Comparison of ENCODE assay signal across 12 cellular contexts in the genomic region with DNA sequence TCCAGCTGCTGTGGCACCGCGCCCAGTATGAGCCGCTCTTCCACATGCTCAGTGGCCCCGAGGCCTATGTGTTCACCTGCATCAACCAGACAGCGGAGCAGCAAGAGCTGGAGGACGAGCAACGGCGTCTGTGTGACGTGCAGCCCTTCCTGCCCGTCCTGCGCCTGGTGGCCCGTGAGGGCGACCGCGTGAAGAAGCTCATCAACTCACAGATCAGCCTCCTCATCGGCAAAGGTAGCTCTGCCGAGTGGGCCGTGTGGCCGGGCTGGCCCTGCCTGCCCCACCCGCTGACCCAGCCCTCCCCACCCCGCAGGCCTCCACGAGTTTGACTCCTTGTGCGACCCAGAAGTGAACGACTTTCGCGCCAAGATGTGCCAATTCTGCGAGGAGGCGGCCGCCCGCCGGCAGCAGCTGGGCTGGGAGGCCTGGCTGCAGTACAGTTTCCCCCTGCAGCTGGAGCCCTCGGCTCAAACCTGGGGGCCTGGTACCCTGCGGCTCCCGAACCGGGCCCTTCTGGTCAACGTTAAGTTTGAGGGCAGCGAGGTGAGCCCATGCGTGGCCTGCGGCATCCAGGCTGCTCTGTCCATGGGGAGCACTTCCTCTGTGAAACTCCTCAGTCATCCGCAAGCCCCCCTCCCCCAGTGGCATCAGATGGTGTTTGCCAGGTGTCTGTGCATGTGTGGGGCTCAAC.
DNase-seq lines count a peak whose midpoint lies in the region; ATAC-seq, FAIRE-seq and TF ChIP-seq lines count a peak whose summit lies in the region.
"Had no signal": no experiment of that assay in that cellular context is flagged by ENCODE, and none has a peak within 500 bp of the region (broad histone marks: within the 10 kb centered on the region; RNA-seq: fewer than 3 reads in every experiment).

No MANE protein-coding gene starts in this region.

- no peak for TF ChIP-seq RAD21 in GM12878 (IDR thresholded peaks at IDR 0.05; ENCODE audit: insufficient read depth, low read depth, low read length)

- WGBS in GM12878 (ENCODE audit: insufficient coverage, insufficient replicate concordance, low lambda C conversion rate, missing lambda C conversion rate), result 82% methylated on average over 37 of the region's 40 CpGs

- no peaks in the 10 kb centered on the region for H3K27me3 Mint-ChIP-seq in activated CD8-positive, alpha-beta T cell treated with anti-CD3 and anti-CD28 coated beads, Interleukin-2, amount 10 ng/mL, durations not matched to agents 7 days and 5 days (ENCODE audit: low read depth)

- no peaks in the 10 kb centered on the region for H3K9me3 ChIP-seq in OCI-LY7 (ENCODE audit: low read length)
- H3K9me3 ChIP-seq in GM12878 (replicated peaks; ENCODE audit: control insufficient read depth, insufficient read depth, low read length), result no peaks in the 10 kb centered on the region
- H3K9me3 ChIP-seq: body of pancreas had no signal

- FAIRE-seq in GM12878 (lab: Jason Lieb, UNC), result no peak

- H4K20me1 ChIP-seq in OCI-LY7 (ENCODE audit: insufficient read depth, low read length) (no peaks in the 10 kb centered on the region), GM12878 (ENCODE audit: control insufficient read depth, insufficient read depth) (no peaks in the 10 kb centered on the region)

- H3K4me2 ChIP-seq in OCI-LY7 (ENCODE audit: low read length) (peak overlapping the region; percentile 74), GM12878 (ENCODE audit: control insufficient read depth, insufficient read depth) (no peak overlapping the region)

- RAD21 ChIA-PET in GM12878 (lab: Charles Lee; ENCODE audit: unreplicated experiment), result interaction anchor here (0.5 kb wide), 1 partner anchor 742 kb away, joined by 3 read pairs; no protein-coding TSS in a partner anchor

- in situ Hi-C loops in GM12878 (cut with MboI), result no loop called here
- in situ Hi-C loops in brain microvascular endothelial cell (cut with HindIII; ENCODE audit: low pct_ligation_motif_present, low sequenced_read_pairs), result no loop called here

- H3K27ac ChIP-seq in OCI-LY7 (ENCODE audit: low read depth, low read length, poor library complexity, severe bottlenecking) (no peak overlapping the region), GM12878 (ENCODE audit: control insufficient read depth, insufficient read depth) (no peak overlapping the region), brain microvascular endothelial cell (no peak overlapping the region)
- H3K27ac ChIP-seq: body of pancreas had no signal

- H3K9me2 ChIP-seq in OCI-LY7 (ENCODE audit: insufficient read depth, low read length), result no peaks in the 10 kb centered on the region

- no TSS peak for BruUV-seq in OCI-LY7 (replicated peaks; lab: Mats Ljungman, UMichigan)
- no TSS peak for BruUV-seq in GM12878 (replicated peaks; lab: Mats Ljungman, UMichigan)

- H3K4me3 ChIP-seq in OCI-LY7 (ENCODE audit: low read depth, low read length, poor library complexity, severe bottlenecking) (peak overlapping the region; percentile 79), GM12878 (no peak overlapping the region), brain microvascular endothelial cell (ENCODE audit: low read depth, low read length) (no peak overlapping the region)
- H3K4me3 ChIP-seq: body of pancreas had no signal

- H3K4me1 Mint-ChIP-seq in activated CD8-positive, alpha-beta T cell treated with anti-CD3 and anti-CD28 coated beads, Interleukin-2, amount 10 ng/mL, durations not matched to agents 7 days and 5 days (ENCODE audit: low read depth), result peaks cover 76% of the 10 kb centered on the region
- peaks cover 64% of the 10 kb centered on the region for H3K4me1 Mint-ChIP-seq in stimulated activated effector memory CD8-positive, alpha-beta T cell treated with anti-CD3 and anti-CD28 coated beads, Interleukin-12 subunit alpha, Interleukin-12 subunit beta, amount 100 ng/mL, for 72 hours

- POLR2A ChIA-PET in OCI-LY7 (lab: Charles Lee), result interaction anchor here (0.5 to 2.5 kb wide), 5 partner anchors 60 to 635 kb away, joined by 3 to 8 read pairs (median 4); no protein-coding TSS in a partner anchor
- POLR2A ChIA-PET in activated CD8-positive, alpha-beta T cell treated with anti-CD3 and anti-CD28 coated beads, Interleukin-2, amount 10 ng/mL, durations not matched to agents 7 days and 5 days (lab: Charles Lee), result interaction anchor here (1.0 to 6.6 kb wide), 15 partner anchors 10 to 87 kb away, joined by 3 to 152 read pairs (median 9); partner anchors contain the start of gene PIK3CD
- POLR2A ChIA-PET in GM12878 (lab: Charles Lee), result interaction anchor here (1.5 kb wide), 1 partner anchor 89 kb away, joined by 3 read pairs; no protein-coding TSS in a partner anchor

- peak; percentile 29 for ATAC-seq in activated CD8-positive, alpha-beta T cell treated with anti-CD3 and anti-CD28 coated beads, Interleukin-2, amount 10 ng/mL, durations not matched to agents 7 days and 5 days
- ATAC-seq in GM12878, result no peak
- ATAC-seq in stimulated activated effector memory CD8-positive, alpha-beta T cell treated with anti-CD3 and anti-CD28 coated beads, Interleukin-12 subunit alpha, Interleukin-12 subunit beta, amount 100 ng/mL, for 72 hours, result no peak
- ATAC-seq: body of pancreas, HCT116 had no signal

- no peak for TF ChIP-seq EP300 in GM12878 (IDR thresholded peaks at IDR 0.05; ENCODE audit: borderline replicate concordance in 1 of 2, control insufficient read depth in 1 of 2, low read depth in 2 of 2, low read length in 2 of 2)

- H3K36me3 ChIP-seq in OCI-LY7 (ENCODE audit: insufficient read depth, low read length), result no peaks in the 10 kb centered on the region
- H3K36me3 ChIP-seq in GM12878 (ENCODE audit: control insufficient read depth in 2 of 2, insufficient read depth in 2 of 2, low read length in 1 of 2), result peaks cover 27 to 59% of the 10 kb centered on the region in 2 experiments
- peaks cover 13% of the 10 kb centered on the region for H3K36me3 ChIP-seq in brain microvascular endothelial cell (replicated peaks)

- DNase-seq in OCI-LY7 (ENCODE audit: low spot score) (peak; percentile 37), GM12878 (ENCODE audit: low read depth, low spot score) (no peak), DMS153 (lab: John Stamatoyannopoulos, UW) (no peak), NCI-H187 treated with DMSO at 0.1 percent for 48 hours (lab: John Stamatoyannopoulos, UW) (no peak), brain microvascular endothelial cell (no peak), foreskin melanocyte (no peak)
- peak; percentile 83 for DNase-seq in activated CD8-positive, alpha-beta T cell treated with anti-CD3 and anti-CD28 coated beads, Interleukin-2, amount 10 ng/mL, durations not matched to agents 7 days and 5 days
- peak in 1 of 2 donors; percentile 71 for DNase-seq in stimulated activated effector memory CD8-positive, alpha-beta T cell treated with anti-CD3 and anti-CD28 coated beads, Interleukin-12 subunit alpha, Interleukin-12 subunit beta, amount 100 ng/mL, for 72 hours (ENCODE audit: low spot score in 2 of 2)
- DNase-seq: activated CD4-positive, CD25-positive, alpha-beta regulatory T cell; body of pancreas; KG1 had no signal

- peak overlapping the region; percentile 96 for H3K4me3 Mint-ChIP-seq in activated CD8-positive, alpha-beta T cell treated with anti-CD3 and anti-CD28 coated beads, Interleukin-2, amount 10 ng/mL, durations not matched to agents 7 days and 5 days
- peak overlapping the region; percentile 82 for H3K4me3 Mint-ChIP-seq in stimulated activated effector memory CD8-positive, alpha-beta T cell treated with anti-CD3 and anti-CD28 coated beads, Interleukin-12 subunit alpha, Interleukin-12 subunit beta, amount 100 ng/mL, for 72 hours

- CTCF ChIA-PET in OCI-LY7 (lab: Charles Lee; ENCODE audit: unreplicated experiment), result interaction anchor here (0.6 kb wide), 1 partner anchor 10 kb away, joined by 4 read pairs; no protein-coding TSS in a partner anchor
- CTCF ChIA-PET in activated CD8-positive, alpha-beta T cell treated with anti-CD3 and anti-CD28 coated beads, Interleukin-2, amount 10 ng/mL, durations not matched to agents 7 days and 5 days (lab: Charles Lee), result interaction anchor here (0.7 to 16.0 kb wide), 10 partner anchors 9 to 100 kb away, joined by 3 to 204 read pairs (median 6); partner anchors contain the start of gene PIK3CD
- CTCF ChIA-PET in GM12878 (lab: Yijun Ruan, JAX), result interaction anchor here (0.9 to 1.0 kb wide), 2 partner anchors 21 to 69 kb away, joined by 3 read pairs; no protein-coding TSS in a partner anchor

- no peaks in the 10 kb centered on the region for H3K27me3 ChIP-seq in GM12878 (replicated peaks in 1 of 2; ENCODE audit: control insufficient read depth in 2 of 2, insufficient read depth in 2 of 2, low read length in 1 of 2)
- no peaks in the 10 kb centered on the region for H3K27me3 ChIP-seq in brain microvascular endothelial cell (replicated peaks)
- H3K27me3 ChIP-seq: body of pancreas had no signal

- peaks cover 88% of the 10 kb centered on the region for H3K36me3 Mint-ChIP-seq in activated CD8-positive, alpha-beta T cell treated with anti-CD3 and anti-CD28 coated beads, Interleukin-2, amount 10 ng/mL, durations not matched to agents 7 days and 5 days (ENCODE audit: low read depth)
- H3K36me3 Mint-ChIP-seq in stimulated activated effector memory CD8-positive, alpha-beta T cell treated with anti-CD3 and anti-CD28 coated beads, Interleukin-12 subunit alpha, Interleukin-12 subunit beta, amount 100 ng/mL, for 72 hours, result peaks cover 100% of the 10 kb centered on the region

- SMC1A ChIA-PET in GM12878 (lab: Charles Lee; ENCODE audit: uncharacterized antibody, unreplicated experiment), result no interaction called here

- no peaks in the 10 kb centered on the region for H3K9me3 Mint-ChIP-seq in activated CD8-positive, alpha-beta T cell treated with anti-CD3 and anti-CD28 coated beads, Interleukin-2, amount 10 ng/mL, durations not matched to agents 7 days and 5 days (ENCODE audit: insufficient read depth)
- H3K9me3 Mint-ChIP-seq in stimulated activated effector memory CD8-positive, alpha-beta T cell treated with anti-CD3 and anti-CD28 coated beads, Interleukin-12 subunit alpha, Interleukin-12 subunit beta, amount 100 ng/mL, for 72 hours, result no peaks in the 10 kb centered on the region

- H2AFZ ChIP-seq in OCI-LY7 (ENCODE audit: low read length) (no peak overlapping the region), GM12878 (ENCODE audit: control insufficient read depth, low read depth, low read length) (no peak overlapping the region)

- H3K4me1 ChIP-seq in OCI-LY7 (ENCODE audit: insufficient read depth, low read length, poor library complexity, severe bottlenecking), result peaks cover 43% of the 10 kb centered on the region
- H3K4me1 ChIP-seq in GM12878 (ENCODE audit: control insufficient read depth, insufficient read depth, low read length), result peaks cover 23% of the 10 kb centered on the region
- H3K4me1 ChIP-seq: body of pancreas had no signal

- H3K9ac ChIP-seq in GM12878 (ENCODE audit: control insufficient read depth, insufficient read depth, low read length), result no peak overlapping the region

- H3K79me2 ChIP-seq in OCI-LY7 (ENCODE audit: insufficient read depth, low read depth, low read length) (peaks cover 5% of the 10 kb centered on the region; the same call in 1 of the 2 replicates), GM12878 (ENCODE audit: control insufficient read depth, insufficient read depth, low read length) (no peaks in the 10 kb centered on the region; the same call in 1 of the 2 replicates)

- peak overlapping the region; percentile 96 for H3K27ac Mint-ChIP-seq in activated CD8-positive, alpha-beta T cell treated with anti-CD3 and anti-CD28 coated beads, Interleukin-2, amount 10 ng/mL, durations not matched to agents 7 days and 5 days
- peak overlapping the region; percentile 97 for H3K27ac Mint-ChIP-seq in stimulated activated effector memory CD8-positive, alpha-beta T cell treated with anti-CD3 and anti-CD28 coated beads, Interleukin-12 subunit alpha, Interleukin-12 subunit beta, amount 100 ng/mL, for 72 hours

- no peak for TF ChIP-seq POLR2A in GM12878 (IDR thresholded peaks at IDR 0.05; ENCODE audit: low read depth, low read length)

- TF ChIP-seq CTCF in OCI-LY7 (conservative IDR thresholded peaks at IDR 0.05; ENCODE audit: low read length) (no peak), GM12878 (IDR thresholded peaks at IDR 0.05 in 2 of 3, conservative IDR thresholded peaks at IDR 0.05 in 1 of 3; ENCODE audit: control insufficient read depth in 2 of 3, extremely low read depth in 1 of 3, insufficient read depth in 1 of 3, low read depth in 3 of 3, low read length in 3 of 3) (no peak), brain microvascular endothelial cell (IDR thresholded peaks at IDR 0.05; ENCODE audit: low read depth, low read length, missing control alignments) (no peak)

- intact Hi-C loops in OCI-LY7 (cut with micrococcal nuclease; ENCODE audit: unreplicated experiment) (loop anchor here (2.0 kb wide), 1 partner anchor 61 kb away; no protein-coding TSS in a partner anchor), GM12878 (cut with micrococcal nuclease; ENCODE audit: unreplicated experiment) (no loop called here)

Comparison
In these comparisons a context has a peak if more than half of its experiments do, and no peak if none do; other contexts are left out.
1. DNase-seq: peak in OCI-LY7 (single experiment) and activated CD8-positive, alpha-beta T cell treated with anti-CD3 and anti-CD28 coated beads, Interleukin-2, amount 10 ng/mL, durations not matched to agents 7 days and 5 days (single experiment); none in GM12878 (single experiment), DMS153 (single experiment), NCI-H187 treated with DMSO at 0.1 percent for 48 hours (single experiment), brain microvascular endothelial cell (single experiment) and foreskin melanocyte (single experiment).